In genomic region chrX:20322887-20323286, GRCh38 we compare ENCODE assay signal across 29 cellular contexts.
"Had no signal": no experiment of that assay in that cellular context is flagged by ENCODE, and none has a peak within 500 bp of the region (broad histone marks: within the 10 kb centered on the region; RNA-seq: fewer than 3 reads in every experiment).

No MANE protein-coding gene starts in this region.

- H3K9me3 ChIP-seq: left lung, lower lobe of right lung, ovary, right atrium auricular region, stomach, testis, thyroid gland, transverse colon, upper lobe of left lung, vagina had no signal

- H3K9me3 Mint-ChIP-seq: natural killer cell treated with Interleukin-12 subunit alpha and Interleukin-12 subunit beta and Interleukin-15 and Interleukin-18, amount 100 ng/mL, for 72 hours; stimulated activated naive B cell treated with anti-CD40 and anti-IgM and Interleukin-4, amounts not matched to agents 10 μg/mL and 1 μg/mL and 100 μg/mL, for 72 hours had no signal

- H3K27ac ChIP-seq: left lung, lower lobe of right lung, ovary, right atrium auricular region, skin epidermis, stomach, testis, thyroid gland, transverse colon, upper lobe of left lung, vagina had no signal

- FAIRE-seq: islet of Langerhans, kidney had no signal

- H3K36me3 ChIP-seq: left lung, lower lobe of right lung, ovary, right atrium auricular region, stomach, thyroid gland, transverse colon, upper lobe of left lung, vagina had no signal

- H3K27ac Mint-ChIP-seq: immature natural killer cell; mesothelial cell of epicardium; natural killer cell treated with Interleukin-12 subunit alpha and Interleukin-12 subunit beta and Interleukin-15 and Interleukin-18, amount 100 ng/mL, for 72 hours; progenitor cell of endocrine pancreas; stimulated activated naive B cell treated with anti-CD40 and anti-IgM and Interleukin-4, amounts not matched to agents 10 μg/mL and 1 μg/mL and 100 μg/mL, for 72 hours had no signal

- DNase-seq: hypothalamus; immature natural killer cell; kidney; left colon; left lung; lower lobe of right lung; mammary epithelial cell; mesenchymal stem cell; naive thymus-derived CD4-positive, alpha-beta T cell; ovary; stimulated activated CD4-positive, alpha-beta T cell treated with anti-CD3 and anti-CD28 coated beads, Interleukin-12 subunit alpha, Interleukin-12 subunit beta, amount 100 ng/mL, for 4 hours; stimulated activated CD4-positive, alpha-beta T cell treated with anti-CD3 and anti-CD28 coated beads, Interleukin-15, amount 100 ng/mL, for 24 hours; stimulated activated CD4-positive, alpha-beta T cell treated with anti-CD3 and anti-CD28 coated beads, Interleukin-2, amount 100 ng/mL, for 24 hours; stimulated activated CD4-positive, alpha-beta T cell treated with anti-CD3 and anti-CD28 coated beads, Interleukin-4, amount 100 ng/mL, for 1 hour; stimulated activated naive B cell treated with anti-CD40 and anti-IgM and Interleukin-4, amounts not matched to agents 10 μg/mL and 1 μg/mL and 100 μg/mL, for 72 hours; stimulated activated naive CD8-positive, alpha-beta T cell treated with anti-CD3 and anti-CD28 coated beads, Interleukin-15, Interleukin-2, amounts not matched to agents 100 U/mL and 50 U/mL, for 24 hours; stomach; testis; thyroid gland; transverse colon; upper lobe of left lung had no signal

- H3K36me3 Mint-ChIP-seq: immature natural killer cell; mesothelial cell of epicardium; natural killer cell treated with Interleukin-12 subunit alpha and Interleukin-12 subunit beta and Interleukin-15 and Interleukin-18, amount 100 ng/mL, for 72 hours; stimulated activated naive B cell treated with anti-CD40 and anti-IgM and Interleukin-4, amounts not matched to agents 10 μg/mL and 1 μg/mL and 100 μg/mL, for 72 hours had no signal

- H3K27me3 Mint-ChIP-seq: stimulated activated naive B cell treated with anti-CD40 and anti-IgM and Interleukin-4, amounts not matched to agents 10 μg/mL and 1 μg/mL and 100 μg/mL, for 72 hours had no signal

- H3K4me3 ChIP-seq: left lung, lower lobe of right lung, ovary, right atrium auricular region, skin epidermis, stomach, testis, thyroid gland, transverse colon, upper lobe of left lung, vagina had no signal

- ATAC-seq: left colon; left lung; lower lobe of right lung; naive thymus-derived CD4-positive, alpha-beta T cell; natural killer cell treated with Interleukin-12 subunit alpha and Interleukin-12 subunit beta and Interleukin-15 and Interleukin-18, amount 100 ng/mL, for 72 hours; sciatic nerve; stimulated activated naive B cell treated with anti-CD40 and anti-IgM and Interleukin-4, amounts not matched to agents 10 μg/mL and 1 μg/mL and 100 μg/mL, for 72 hours; stimulated activated naive CD8-positive, alpha-beta T cell treated with anti-CD3 and anti-CD28 coated beads, Interleukin-15, Interleukin-2, amounts not matched to agents 100 U/mL and 50 U/mL, for 24 hours had no signal

- H3K27me3 ChIP-seq: left lung, ovary, right atrium auricular region, stomach, testis, thyroid gland, transverse colon, upper lobe of left lung, vagina had no signal

- H3K4me1 ChIP-seq: right atrium auricular region, testis, thyroid gland, transverse colon, upper lobe of left lung, vagina had no signal

- H3K4me3 Mint-ChIP-seq: immature natural killer cell; mesothelial cell of epicardium; natural killer cell treated with Interleukin-12 subunit alpha and Interleukin-12 subunit beta and Interleukin-15 and Interleukin-18, amount 100 ng/mL, for 72 hours; stimulated activated naive B cell treated with anti-CD40 and anti-IgM and Interleukin-4, amounts not matched to agents 10 μg/mL and 1 μg/mL and 100 μg/mL, for 72 hours had no signal
